8 cellular contexts compared by ENCODE assay signal in the genomic region with DNA sequence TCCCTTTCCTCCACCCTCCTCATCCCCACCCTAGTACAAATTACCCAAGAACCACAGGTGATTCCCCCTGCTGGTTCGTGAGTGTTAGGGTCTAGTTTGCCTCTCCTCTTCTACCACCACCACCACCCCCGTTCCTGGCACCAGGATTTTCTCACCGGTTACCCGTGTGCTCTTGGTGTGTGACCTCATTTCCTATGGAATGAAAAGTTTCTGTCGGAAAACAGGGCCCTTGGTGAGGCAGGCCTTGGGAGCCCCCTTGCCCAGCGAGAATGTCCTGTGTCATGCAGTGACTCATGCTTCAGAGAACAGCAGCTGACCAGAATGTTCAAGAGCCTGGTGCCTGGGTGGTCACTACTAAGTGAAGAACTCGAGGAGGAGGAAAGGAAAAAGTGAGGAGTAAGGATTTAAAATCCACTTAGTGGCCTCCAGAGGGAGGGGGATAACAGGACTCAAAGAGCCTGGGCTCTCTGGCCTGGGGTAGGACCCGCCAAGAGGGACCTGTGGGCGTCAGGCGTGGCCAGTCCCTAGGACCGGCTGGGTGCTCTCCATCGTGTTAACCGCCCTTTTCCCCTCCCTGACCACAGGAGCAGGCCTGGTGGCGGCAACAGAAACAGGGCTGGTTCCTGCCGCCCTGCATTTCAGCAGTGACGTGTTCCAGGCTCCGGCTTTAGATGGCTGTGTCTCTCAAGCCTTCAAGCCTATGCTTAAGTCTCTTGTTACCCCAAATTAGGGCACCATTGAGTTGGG. TPM values are rescaled to one million over a fixed set of nuclear protein-coding genes. Genes with fewer than 3 reads are reported as not detected.
DNase-seq lines count a peak whose midpoint lies in the region; ATAC-seq, FAIRE-seq and TF ChIP-seq lines count a peak whose summit lies in the region.

No MANE protein-coding gene starts in this region.

- no peaks in the 10 kb centered on the region for H3K27me3 ChIP-seq in esophagus muscularis mucosa

- H3K36me3 ChIP-seq in esophagus muscularis mucosa: no peaks in the 10 kb centered on the region

- peak overlapping the region in 5 of 8 donors; percentile 28 to 78 (median 49) for H3K4me3 Mint-ChIP-seq in naive B cell

- peaks cover 0 to 10% (median 8%) of the 10 kb centered on the region in 3 donors for H3K4me1 Mint-ChIP-seq in naive B cell

- DNase-seq in ELR (ENCODE audit: low read depth) (peak; percentile 100), SK-MEL-5 (ENCODE audit: low read depth, low spot score) (peak; percentile 26), esophagus muscularis mucosa (ENCODE audit: extremely low spot score) (no peak), naive B cell (no peak), GM19239 (ENCODE audit: insufficient read length, low spot score) (no peak)

- TF ChIP-seq CTCF in esophagus muscularis mucosa (IDR thresholded peaks at IDR 0.05): peak in 1 of 3 experiments; percentile 15

- peak overlapping the region; percentile 77 to 84 (median 81) for H3K27ac ChIP-seq in esophagus muscularis mucosa (replicated peaks in 1 of 4)

- intact Hi-C loops in esophagus muscularis mucosa (cut with DNase I): loop anchor here (10.0 kb wide), 2 partner anchors 77 to 147 kb away; partner anchors contain the start of gene ZNRF3

- peak overlapping the region; percentile 56 to 62 (median 58) for H3K4me3 ChIP-seq in esophagus muscularis mucosa

- H3K4me1 ChIP-seq in esophagus muscularis mucosa: peaks cover 26 to 40% (median 35%) of the 10 kb centered on the region in 4 donors

- H3K9me3 ChIP-seq in esophagus muscularis mucosa: no peaks in the 10 kb centered on the region

- no peak for TF ChIP-seq EP300 in esophagus muscularis mucosa (IDR thresholded peaks at IDR 0.05)

- TF ChIP-seq POLR2A in esophagus muscularis mucosa (IDR thresholded peaks at IDR 0.05; ENCODE audit: low read depth): no peak

- in situ Hi-C loops in SK-MEL-5 (cut with HindIII; ENCODE audit: low pct_unique_long_range_greater_than_20kb, low sequenced_read_pairs): no loop called here

- WGBS in esophagus muscularis mucosa: 50% methylated on average over 16 of the region's 17 CpGs

- H3K9me3 Mint-ChIP-seq in naive B cell: no peaks in the 10 kb centered on the region

- peaks cover 52 to 69% (median 67%) of the 10 kb centered on the region in 3 donors for H3K27me3 Mint-ChIP-seq in naive B cell

- no peak overlapping the region for H3K27ac Mint-ChIP-seq in naive B cell

- FAIRE-seq in GM19239 (lab: Jason Lieb, UNC): no peak

- ATAC-seq in naive B cell (ENCODE audit: low read depth in 2 of 2) (no peak), HG03135 (IDR thresholded peaks at IDR 0.05; ENCODE audit: unreplicated experiment) (no peak), GM18858 (IDR thresholded peaks at IDR 0.05; ENCODE audit: unreplicated experiment) (no peak), GM21515 (IDR thresholded peaks at IDR 0.05; ENCODE audit: unreplicated experiment) (no peak)

- no peaks in the 10 kb centered on the region for H3K36me3 Mint-ChIP-seq in naive B cell

RNA-seq across cellular contexts. Expression of gene C22orf31, which starts 30.2 kb away (rescaled TPM):
- not detected in 2 replicates for total RNA-seq in SK-MEL-5 (2014; rRNA removed; shearing (Covaris generic))
- not detected in 2 replicates for polyA plus RNA-seq in SK-MEL-5 (2015; cell fraction: cytosol; rRNA removed)
- not detected in 2 replicates for polyA plus RNA-seq in SK-MEL-5 (2015; cell fraction: nucleus; rRNA removed)
- total RNA-seq in esophagus muscularis mucosa: not detected
- not detected for polyA plus RNA-seq in naive B cell (ENCODE audit: low read depth in 6 of 6)

RNA-seq across cellular contexts. Expression of gene KREMEN1, which starts 41.4 kb away (rescaled TPM):
- total RNA-seq in SK-MEL-5 (2014; rRNA removed; shearing (Covaris generic)): 23.0 and 23.5 TPM in 2 replicates
- polyA plus RNA-seq in SK-MEL-5 (2015; cell fraction: cytosol; rRNA removed): 48.7 and 64.4 TPM in 2 replicates
- 9.2 and 14.5 TPM in 2 replicates for polyA plus RNA-seq in SK-MEL-5 (2015; cell fraction: nucleus; rRNA removed)
- 10 to 100 TPM in 3 of 4 donors, 1 to 10 TPM in 1; 8.7 to 14.6 (median 12.4) TPM for total RNA-seq in esophagus muscularis mucosa
- polyA plus RNA-seq in naive B cell (ENCODE audit: low read depth in 6 of 6): under 1 TPM in 2 of 6 donors, not detected in 4; 0.12 to 0.20 TPM

Comparison
In these comparisons a context has a peak if more than half of its experiments do, and no peak if none do; other contexts are left out.
1. DNase-seq: peak in ELR (single experiment) and SK-MEL-5 (single experiment); none in esophagus muscularis mucosa (single experiment), naive B cell (single experiment) and GM19239 (single experiment).